22 cellular contexts compared by ENCODE assay signal in genomic region chr20:59937150-59937549, GRCh38. TPM values are rescaled to one million over a fixed set of nuclear protein-coding genes. Genes with fewer than 3 reads are reported as not detected.
DNase-seq lines count a peak whose midpoint lies in the region; ATAC-seq and TF ChIP-seq lines count a peak whose summit lies in the region.
"Had no signal": no experiment of that assay in that cellular context is flagged by ENCODE, and none has a peak within 500 bp of the region (broad histone marks: within the 10 kb centered on the region; RNA-seq: fewer than 3 reads in every experiment).

No MANE protein-coding gene starts in this region.

- TF ChIP-seq CTCF in right atrium auricular region (IDR thresholded peaks at IDR 0.05), result no peak
- TF ChIP-seq CTCF in PC-9 (conservative IDR thresholded peaks at IDR 0.05), result no peak

- H3K4me3 ChIP-seq in right atrium auricular region (no peak overlapping the region), PC-9 (peak overlapping the region; percentile 72)
- H3K4me3 ChIP-seq: GM23338, vagina had no signal

- H3K4me3 Mint-ChIP-seq in activated T-cell treated with anti-CD3 and anti-CD28 coated beads, Interleukin-2, amount 50 U/mL, for 4 hours, result no peak overlapping the region
- H3K4me3 Mint-ChIP-seq in T-helper 2 cell treated with Interferon-gamma antibody and Interleukin-4, amounts not matched to agents 5 μg/mL and 100 μg/mL, for 36 hours, result no peak overlapping the region
- H3K4me3 Mint-ChIP-seq: activated naive CD8-positive, alpha-beta T cell treated with anti-CD3 and anti-CD28 coated beads for 36 hours; GM23338 had no signal

- H3K9me2 ChIP-seq in PC-9 (ENCODE audit: insufficient read depth), result no peaks in the 10 kb centered on the region

- H3K27me3 Mint-ChIP-seq in activated T-cell treated with anti-CD3 and anti-CD28 coated beads, Interleukin-2, amount 50 U/mL, for 4 hours (ENCODE audit: low read depth), result no peaks in the 10 kb centered on the region
- H3K27me3 Mint-ChIP-seq in T-helper 2 cell treated with Interferon-gamma antibody and Interleukin-4, amounts not matched to agents 5 μg/mL and 100 μg/mL, for 36 hours (ENCODE audit: low read depth), result no peaks in the 10 kb centered on the region
- H3K27me3 Mint-ChIP-seq: activated naive CD8-positive, alpha-beta T cell treated with anti-CD3 and anti-CD28 coated beads for 36 hours; activated T-cell treated with anti-CD3 and anti-CD28 coated beads, Interleukin-2, amount 50 U/mL, for 24 hours had no signal

- H3K36me3 ChIP-seq in right atrium auricular region (peaks cover under 1% of the 10 kb centered on the region), PC-9 (ENCODE audit: low read depth) (peaks cover 8% of the 10 kb centered on the region)
- H3K36me3 ChIP-seq: stomach, vagina had no signal

- CTCF ChIA-PET in PC-9 (lab: Charles Lee), result no interaction called here

- H2AFZ ChIP-seq in PC-9, result no peak overlapping the region
- H2AFZ ChIP-seq: GM23338 had no signal

- H4K20me1 ChIP-seq in PC-9 (ENCODE audit: insufficient read depth), result 0 out of 2 replicates have a peak, but pooled peaks cover 8% of the 10 kb centered on the region

- H3K27ac Mint-ChIP-seq in T-helper 2 cell treated with Interferon-gamma antibody and Interleukin-4, amounts not matched to agents 5 μg/mL and 100 μg/mL, for 36 hours, result no peak overlapping the region
- H3K27ac Mint-ChIP-seq: activated naive CD8-positive, alpha-beta T cell treated with anti-CD3 and anti-CD28 coated beads for 36 hours; activated T-cell treated with anti-CD3 and anti-CD28 coated beads, Interleukin-2, amount 50 U/mL, for 24 hours; GM23338; nephron progenitor cell had no signal

- DNase-seq in right atrium auricular region (ENCODE audit: low spot score), result no peak
- no peak for DNase-seq in left cardiac atrium
- no peak for DNase-seq in PC-9
- peak; percentile 11 for DNase-seq in fibroblast of gingiva (ENCODE audit: low read depth)
- DNase-seq in substantia nigra (lab: John Stamatoyannopoulos, UW), result no peak
- DNase-seq in activated T-cell treated with anti-CD3 and anti-CD28 coated beads, Interleukin-2, amount 50 U/mL, for 4 hours, result no peak
- DNase-seq in activated naive CD4-positive, alpha-beta T cell treated with anti-CD3 and anti-CD28 coated beads, Interleukin-2, amount 50 U/mL, for 16 hours, result no peak
- no peak for DNase-seq in T-helper 2 cell treated with Interferon-gamma antibody and Interleukin-4, amounts not matched to agents 5 μg/mL and 100 μg/mL, for 36 hours (ENCODE audit: low spot score)
- DNase-seq: activated CD4-positive, alpha-beta T cell treated with anti-CD3 and anti-CD28 coated beads, Interleukin-2, amount 50 U/mL, for 4 hours; activated naive CD8-positive, alpha-beta T cell treated with anti-CD3 and anti-CD28 coated beads for 36 hours; activated T-cell treated with anti-CD3 and anti-CD28 coated beads, Interleukin-2, amount 50 U/mL, for 24 hours; effector memory CD4-positive, alpha-beta T cell; foreskin fibroblast; NCI-H1694; NCI-H345; nephron progenitor cell; OCI-M1; stomach had no signal

- H3K27ac ChIP-seq in right atrium auricular region, result peak overlapping the region; percentile 95 to 96
- peak overlapping the region; percentile 52; the same call in 1 of the 2 replicates for H3K27ac ChIP-seq in PC-9
- peak overlapping the region; percentile 28 for H3K27ac ChIP-seq in substantia nigra (ENCODE audit: low read depth, low read length, poor library complexity, severe bottlenecking)
- H3K27ac ChIP-seq: KMS-11, vagina had no signal

- no peaks in the 10 kb centered on the region for H3K27me3 ChIP-seq in right atrium auricular region
- H3K27me3 ChIP-seq in PC-9 (ENCODE audit: insufficient read depth, low read depth), result no peaks in the 10 kb centered on the region
- H3K27me3 ChIP-seq: stomach, vagina had no signal

- H3K9me3 ChIP-seq in right atrium auricular region (no peaks in the 10 kb centered on the region), PC-9 (ENCODE audit: insufficient read depth, low read depth) (no peaks in the 10 kb centered on the region; the same call in 1 of the 2 replicates)
- H3K9me3 ChIP-seq: stomach, vagina had no signal

- H3K36me3 Mint-ChIP-seq in activated T-cell treated with anti-CD3 and anti-CD28 coated beads, Interleukin-2, amount 50 U/mL, for 4 hours (ENCODE audit: insufficient read depth), result no peaks in the 10 kb centered on the region
- peaks cover 24% of the 10 kb centered on the region for H3K36me3 Mint-ChIP-seq in T-helper 2 cell treated with Interferon-gamma antibody and Interleukin-4, amounts not matched to agents 5 μg/mL and 100 μg/mL, for 36 hours (ENCODE audit: low read depth)

- H3K79me2 ChIP-seq in PC-9 (ENCODE audit: low read depth), result peaks cover 54% of the 10 kb centered on the region

- peaks cover 0 to 58% of the 10 kb centered on the region in 2 donors for H3K4me1 ChIP-seq in right atrium auricular region
- peaks cover 43% of the 10 kb centered on the region for H3K4me1 ChIP-seq in PC-9 (replicated peaks; ENCODE audit: insufficient read depth)

- H3F3A ChIP-seq in PC-9 (ENCODE audit: insufficient read depth, low read depth), result peaks cover 34% of the 10 kb centered on the region

- H3K4me1 Mint-ChIP-seq in activated T-cell treated with anti-CD3 and anti-CD28 coated beads, Interleukin-2, amount 50 U/mL, for 4 hours (ENCODE audit: low read depth), result peaks cover 35% of the 10 kb centered on the region
- H3K4me1 Mint-ChIP-seq in T-helper 2 cell treated with Interferon-gamma antibody and Interleukin-4, amounts not matched to agents 5 μg/mL and 100 μg/mL, for 36 hours (ENCODE audit: low read depth), result peaks cover 34% of the 10 kb centered on the region

- intact Hi-C loops in left cardiac atrium (cut with DNase I) (no loop called here), PC-9 (cut with micrococcal nuclease; ENCODE audit: unreplicated experiment) (no loop called here)

- BruUV-seq in PC-9 (replicated peaks; lab: Mats Ljungman, UMichigan), result no TSS peak

- POLR2A ChIA-PET in PC-9 (lab: Charles Lee; ENCODE audit: unreplicated experiment), result no interaction called here

- peak overlapping the region; percentile 83 for H3K4me2 ChIP-seq in PC-9
- H3K4me2 ChIP-seq: GM23338, KMS-11 had no signal

- H3K9me3 Mint-ChIP-seq in activated T-cell treated with anti-CD3 and anti-CD28 coated beads, Interleukin-2, amount 50 U/mL, for 4 hours, result no peaks in the 10 kb centered on the region
- H3K9me3 Mint-ChIP-seq in T-helper 2 cell treated with Interferon-gamma antibody and Interleukin-4, amounts not matched to agents 5 μg/mL and 100 μg/mL, for 36 hours, result no peaks in the 10 kb centered on the region
- H3K9me3 Mint-ChIP-seq: nephron progenitor cell had no signal

- no peak for ATAC-seq in left cardiac atrium
- no peak for ATAC-seq in activated T-cell treated with anti-CD3 and anti-CD28 coated beads, Interleukin-2, amount 50 U/mL, for 4 hours
- ATAC-seq: GM23338, SK-N-SH treated with all-trans-retinoic acid at 6 μM for 48 hours had no signal

RNA-seq across cellular contexts. Expression of gene PPP1R3D, which starts 3.0 kb away (rescaled TPM):
- total RNA-seq in right atrium auricular region, result 1 to 10 TPM; 6.9 to 7.9 TPM
- 1 to 10 TPM; 6.0 to 8.3 TPM for total RNA-seq in left cardiac atrium
- 9.0 and 9.9 TPM in 2 replicates for total RNA-seq in PC-9 (2021)
- 1 to 10 TPM; 3.5 to 4.2 (median 4.1) TPM for total RNA-seq in activated T-cell treated with anti-CD3 and anti-CD28 coated beads, Interleukin-2, amount 50 U/mL, for 4 hours

RNA-seq across cellular contexts. Expression of gene FAM217B, which starts 3.0 kb away (rescaled TPM):
- total RNA-seq in right atrium auricular region (10 to 100 TPM in 1 of 2 donors, 1 to 10 TPM in 1; 7.9 to 17.6 TPM), left cardiac atrium (10 to 100 TPM; 10.2 to 29.0 TPM), PC-9 (2021) (11.7 and 20.2 TPM in 2 replicates)
- total RNA-seq in activated T-cell treated with anti-CD3 and anti-CD28 coated beads, Interleukin-2, amount 50 U/mL, for 4 hours, result 10 to 100 TPM; 21.6 to 26.6 (median 23.3) TPM

RNA-seq across cellular contexts. Expression of gene SYCP2, which starts 3.7 kb away (rescaled TPM):
- under 1 TPM; 0.56 to 0.79 TPM for total RNA-seq in right atrium auricular region
- total RNA-seq in left cardiac atrium, result 1 to 10 TPM; 1.8 to 2.2 TPM
- 1.8 and 3.0 TPM in 2 replicates for total RNA-seq in PC-9 (2021)
- total RNA-seq in activated T-cell treated with anti-CD3 and anti-CD28 coated beads, Interleukin-2, amount 50 U/mL, for 4 hours, result 1 to 10 TPM; 1.1 to 2.5 (median 2.1) TPM

RNA-seq across cellular contexts. Expression of gene CDH26, which starts 21.1 kb away (rescaled TPM):
- total RNA-seq in right atrium auricular region, result 1 to 10 TPM in 1 of 2 donors, under 1 TPM in 1; 0.43 to 1.3 TPM
- 1 to 10 TPM in 1 of 2 donors, under 1 TPM in 1; 0.84 to 1.4 TPM for total RNA-seq in left cardiac atrium
- total RNA-seq in PC-9 (2021), result 0.68 and 1.1 TPM in 2 replicates
- 1 to 10 TPM in 1 of 3 donors, under 1 TPM in 2; 0.58 to 1.6 (median 0.84) TPM for total RNA-seq in activated T-cell treated with anti-CD3 and anti-CD28 coated beads, Interleukin-2, amount 50 U/mL, for 4 hours

Comparison
In these comparisons a context has a peak if more than half of its experiments do, and no peak if none do; other contexts are left out.
1. H3K27ac ChIP-seq: peak in every context shown above with its lines; median percentile 96 in right atrium auricular region; 52 in PC-9; 28 in substantia nigra.